ENCODE assay signal across 18 cellular contexts in genomic region chr9:102514541-102514940, GRCh38.
DNase-seq lines count a peak whose midpoint lies in the region; ATAC-seq, FAIRE-seq and TF ChIP-seq lines count a peak whose summit lies in the region.
"Had no signal": no experiment of that assay in that cellular context is flagged by ENCODE, and none has a peak within 500 bp of the region (broad histone marks: within the 10 kb centered on the region; RNA-seq: fewer than 3 reads in every experiment).

No MANE protein-coding gene starts in this region.

- WGBS in small intestine, 3 donors: 70 to 83% (median 73%) methylated on average over 9 of the region's 9 CpGs

- no peaks in the 10 kb centered on the region for H3K36me3 Mint-ChIP-seq in glutamatergic neuron (ENCODE audit: unreplicated experiment)

- DNase-seq in Ammon's horn (ENCODE audit: low spot score): peak; percentile 17
- DNase-seq in DMS153 treated with DMSO at 0.1 percent for 48 hours (lab: John Stamatoyannopoulos, UW; ENCODE audit: unreplicated experiment): peak; percentile 51
- peak; percentile 79 for DNase-seq in NCI-H2029 treated with DMSO at 0.1 percent for 48 hours (lab: John Stamatoyannopoulos, UW)
- DNase-seq in kidney tubule cell (ENCODE audit: low spot score): peak; percentile 1
- no peak for DNase-seq in UCSD-AML1 (lab: John Stamatoyannopoulos, UW; ENCODE audit: unreplicated experiment)
- DNase-seq in small intestine: no peak
- no peak for DNase-seq in glutamatergic neuron
- DNase-seq: ACHN, AML-193, DMS79, GM23248, NCI-H1105, NCI-H187, NCI-H524 treated with DMSO at 0.1 percent for 48 hours, T-helper 2 cell had no signal

- H3K27me3 Mint-ChIP-seq in glutamatergic neuron (ENCODE audit: unreplicated experiment): no peaks in the 10 kb centered on the region

- H3K36me3 ChIP-seq in small intestine (ENCODE audit: control insufficient read depth in 2 of 2, insufficient read depth in 2 of 2, low read length in 2 of 2): no peaks in the 10 kb centered on the region
- H3K36me3 ChIP-seq: SJSA1 had no signal

- no peaks in the 10 kb centered on the region for H3K27me3 ChIP-seq in small intestine (ENCODE audit: control insufficient read depth in 2 of 2, insufficient read depth in 2 of 2, low read length in 2 of 2)
- H3K27me3 ChIP-seq: SJSA1 had no signal

- no peak overlapping the region for H3K4me3 ChIP-seq in small intestine (ENCODE audit: low read depth in 1 of 2, low read length in 2 of 2)
- H3K4me3 ChIP-seq: GM23248, SJSA1 had no signal

- no peak overlapping the region for H3K27ac Mint-ChIP-seq in glutamatergic neuron (ENCODE audit: unreplicated experiment)

- H3K9me3 Mint-ChIP-seq in glutamatergic neuron (ENCODE audit: unreplicated experiment): peaks cover 2% of the 10 kb centered on the region

- no peak overlapping the region for H3K4me3 Mint-ChIP-seq in glutamatergic neuron (ENCODE audit: unreplicated experiment)

- no peaks in the 10 kb centered on the region for H3K9me3 ChIP-seq in small intestine (ENCODE audit: control insufficient read depth, low read depth)
- H3K9me3 ChIP-seq: SJSA1 had no signal

- no peak for ATAC-seq in GM21447 (IDR thresholded peaks at IDR 0.05; ENCODE audit: unreplicated experiment)

- no peaks in the 10 kb centered on the region for H3K4me1 Mint-ChIP-seq in glutamatergic neuron (ENCODE audit: low read depth, unreplicated experiment)

- TF ChIP-seq CTCF in glutamatergic neuron (IDR thresholded peaks at IDR 0.05; ENCODE audit: partially characterized antibody, unreplicated experiment): no peak

- FAIRE-seq in small intestine (lab: Jason Lieb, UNC): no peak

- no peaks in the 10 kb centered on the region for H3K4me1 ChIP-seq in small intestine (ENCODE audit: control insufficient read depth in 2 of 2, insufficient read depth in 1 of 2, low read depth in 1 of 2, low read length in 1 of 2)
- H3K4me1 ChIP-seq: SJSA1 had no signal

- no peak overlapping the region for H3K27ac ChIP-seq in small intestine (ENCODE audit: low read depth in 1 of 2, low read length in 1 of 2)
- H3K27ac ChIP-seq: GM23248, KMS-11, SJSA1 had no signal

Comparison
In these comparisons a context has a peak if more than half of its experiments do, and no peak if none do; other contexts are left out.
1. DNase-seq: peak in Ammon's horn (single experiment), DMS153 treated with DMSO at 0.1 percent for 48 hours (single experiment), NCI-H2029 treated with DMSO at 0.1 percent for 48 hours (single experiment) and kidney tubule cell (single experiment); none in UCSD-AML1 (single experiment), small intestine (single experiment) and glutamatergic neuron (single experiment).